ENCODE assay signal across 13 cellular contexts in the genomic region with DNA sequence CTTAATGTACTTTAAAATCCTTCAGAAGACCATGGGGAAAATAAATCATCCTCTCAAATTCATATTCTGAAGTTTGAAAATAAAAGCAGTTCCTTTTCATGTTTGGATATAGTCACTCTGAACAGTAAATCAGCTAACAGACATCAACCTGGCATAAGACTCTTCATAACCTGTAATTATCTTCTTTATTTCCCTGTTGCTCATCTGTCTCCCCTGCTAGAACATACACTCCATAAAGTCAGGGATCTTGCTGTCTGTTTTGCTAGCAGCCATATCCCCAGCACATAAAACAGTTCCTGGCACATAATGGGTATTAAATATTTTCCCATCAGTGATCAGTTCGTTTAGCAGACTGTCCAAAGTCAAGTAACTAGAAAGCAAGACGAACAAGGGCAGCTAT. TPM values are rescaled to one million over a fixed set of nuclear protein-coding genes. Genes with fewer than 3 reads are reported as not detected.
DNase-seq lines count a peak whose midpoint lies in the region; ATAC-seq and TF ChIP-seq lines count a peak whose summit lies in the region.
"Had no signal": no experiment of that assay in that cellular context is flagged by ENCODE, and none has a peak within 500 bp of the region (broad histone marks: within the 10 kb centered on the region; RNA-seq: fewer than 3 reads in every experiment).

No MANE protein-coding gene starts in this region.

- H3K27me3 Mint-ChIP-seq in activated T-helper 17 cell treated with anti-CD3 and anti-CD28 coated beads, Interleukin-2, amount 50 U/mL, for 72 hours = no peaks in the 10 kb centered on the region
- no peaks in the 10 kb centered on the region for H3K27me3 Mint-ChIP-seq in activated CD4-positive, alpha-beta T cell treated with anti-CD3 and anti-CD28 coated beads, Interleukin-2, amount 10 ng/mL, durations not matched to agents 7 days and 5 days

- H3K27ac Mint-ChIP-seq in activated T-helper 17 cell treated with anti-CD3 and anti-CD28 coated beads, Interleukin-2, amount 50 U/mL, for 72 hours = no peak overlapping the region
- no peak overlapping the region for H3K27ac Mint-ChIP-seq in activated CD4-positive, alpha-beta T cell treated with anti-CD3 and anti-CD28 coated beads, Interleukin-2, amount 10 ng/mL, durations not matched to agents 7 days and 5 days

- no peaks in the 10 kb centered on the region for H3K36me3 Mint-ChIP-seq in activated T-helper 17 cell treated with anti-CD3 and anti-CD28 coated beads, Interleukin-2, amount 50 U/mL, for 72 hours (ENCODE audit: low read depth)
- H3K36me3 Mint-ChIP-seq in activated CD4-positive, alpha-beta T cell treated with anti-CD3 and anti-CD28 coated beads, Interleukin-2, amount 10 ng/mL, durations not matched to agents 7 days and 5 days (ENCODE audit: low read depth) = peaks cover 31% of the 10 kb centered on the region

- H3K36me3 ChIP-seq in heart left ventricle (no peaks in the 10 kb centered on the region), WERI-Rb-1 (no peaks in the 10 kb centered on the region), muscle layer of colon (ENCODE audit: insufficient read depth, low read length) (no peaks in the 10 kb centered on the region), upper lobe of left lung (no peaks in the 10 kb centered on the region)

- peak overlapping the region in 3 of 12 donors; percentile 10 to 41 (median 27) for H3K4me3 ChIP-seq in heart left ventricle
- no peak overlapping the region for H3K4me3 ChIP-seq in WERI-Rb-1 (ENCODE audit: low read depth, low read length)
- H3K4me3 ChIP-seq in muscle layer of colon (ENCODE audit: low read depth in 1 of 2, low read length in 2 of 2) = no peak overlapping the region
- H3K4me3 ChIP-seq in upper lobe of left lung = no peak overlapping the region
- H3K4me3 ChIP-seq: SJSA1 had no signal

- TF ChIP-seq CTCF in heart left ventricle (IDR thresholded peaks at IDR 0.05) (no peak), WERI-Rb-1 (IDR thresholded peaks at IDR 0.05; ENCODE audit: low read depth, low read length) (no peak), upper lobe of left lung (IDR thresholded peaks at IDR 0.05) (no peak)

- no peak overlapping the region for H3K9ac ChIP-seq in muscle layer of colon (ENCODE audit: low read length)

- H3K4me1 ChIP-seq in heart left ventricle = peaks cover 22 to 94% (median 72%) of the 10 kb centered on the region in 12 donors
- H3K4me1 ChIP-seq in muscle layer of colon (ENCODE audit: insufficient read depth, low read length) = peaks cover 85% of the 10 kb centered on the region
- H3K4me1 ChIP-seq in upper lobe of left lung = peaks cover 38 to 65% (median 57%) of the 10 kb centered on the region in 4 donors

- 14 to 19% (median 18%) methylated on average over 2 of the region's 2 CpGs for WGBS in heart left ventricle, 4 donors
- 50 to 59% methylated on average over 2 of the region's 2 CpGs for WGBS in upper lobe of left lung, 2 donors

- no peak for TF ChIP-seq EP300 in upper lobe of left lung (IDR thresholded peaks at IDR 0.05)

- H3K4me3 Mint-ChIP-seq in activated T-helper 17 cell treated with anti-CD3 and anti-CD28 coated beads, Interleukin-2, amount 50 U/mL, for 72 hours = no peak overlapping the region
- H3K4me3 Mint-ChIP-seq in activated CD4-positive, alpha-beta T cell treated with anti-CD3 and anti-CD28 coated beads, Interleukin-2, amount 10 ng/mL, durations not matched to agents 7 days and 5 days = no peak overlapping the region

- CTCF ChIA-PET in activated CD4-positive, alpha-beta T cell treated with anti-CD3 and anti-CD28 coated beads, Interleukin-2, amount 10 ng/mL, durations not matched to agents 7 days and 5 days (lab: Charles Lee) = no interaction called here

- intact Hi-C loops in heart left ventricle (cut with DNase I) = loop anchor here in 3 of 10 donors (10.0 kb wide), 1 partner anchor 48 kb away; no protein-coding TSS in a partner anchor
- intact Hi-C loops in Right ventricle myocardium superior (cut with DNase I) = no loop called here
- intact Hi-C loops in posterior vena cava (cut with DNase I) = no loop called here

- DNase-seq in heart left ventricle = no peak
- no peak for DNase-seq in Right ventricle myocardium superior
- DNase-seq in WERI-Rb-1 = no peak
- DNase-seq in upper lobe of left lung = no peak
- no peak for DNase-seq in posterior vena cava (ENCODE audit: low spot score)
- no peak for DNase-seq in activated CD4-positive, alpha-beta T cell treated with anti-CD3 and anti-CD28 coated beads, Interleukin-2, amount 10 ng/mL, durations not matched to agents 7 days and 5 days
- DNase-seq: activated CD4-positive, CD25-positive, alpha-beta regulatory T cell treated with anti-CD3 and anti-CD28 coated beads, Interleukin-2, amount 50 U/mL, for 72 hours; activated T-cell treated with anti-CD3 and anti-CD28 coated beads, Interleukin-2, amount 50 U/mL, for 72 hours; effector memory CD4-positive, alpha-beta T cell; occipital lobe had no signal

- no peaks in the 10 kb centered on the region for H3K9me3 Mint-ChIP-seq in activated T-helper 17 cell treated with anti-CD3 and anti-CD28 coated beads, Interleukin-2, amount 50 U/mL, for 72 hours
- H3K9me3 Mint-ChIP-seq in activated CD4-positive, alpha-beta T cell treated with anti-CD3 and anti-CD28 coated beads, Interleukin-2, amount 10 ng/mL, durations not matched to agents 7 days and 5 days = peaks cover 7% of the 10 kb centered on the region
- H3K9me3 Mint-ChIP-seq: activated T-cell treated with anti-CD3 and anti-CD28 coated beads, Interleukin-2, amount 50 U/mL, for 72 hours had no signal

- ATAC-seq in heart left ventricle (no peak), Right ventricle myocardium superior (ENCODE audit: poor library complexity) (no peak), upper lobe of left lung (ENCODE audit: low FRiP score in 2 of 2) (no peak)
- ATAC-seq in activated T-helper 17 cell treated with anti-CD3 and anti-CD28 coated beads, Interleukin-2, amount 50 U/mL, for 72 hours (replicated peaks) = no peak
- ATAC-seq: activated T-cell treated with anti-CD3 and anti-CD28 coated beads, Interleukin-2, amount 50 U/mL, for 72 hours had no signal

- H3K4me1 Mint-ChIP-seq in activated T-helper 17 cell treated with anti-CD3 and anti-CD28 coated beads, Interleukin-2, amount 50 U/mL, for 72 hours = peaks cover 41% of the 10 kb centered on the region
- peaks cover 70% of the 10 kb centered on the region for H3K4me1 Mint-ChIP-seq in activated CD4-positive, alpha-beta T cell treated with anti-CD3 and anti-CD28 coated beads, Interleukin-2, amount 10 ng/mL, durations not matched to agents 7 days and 5 days

- H3K27me3 ChIP-seq in heart left ventricle = no peaks in the 10 kb centered on the region
- H3K27me3 ChIP-seq in WERI-Rb-1 (ENCODE audit: insufficient read depth, low read depth, severe bottlenecking) = no peaks in the 10 kb centered on the region
- no peaks in the 10 kb centered on the region for H3K27me3 ChIP-seq in muscle layer of colon (ENCODE audit: control insufficient read depth in 1 of 2, insufficient read depth in 2 of 2, low read length in 2 of 2)
- no peaks in the 10 kb centered on the region for H3K27me3 ChIP-seq in upper lobe of left lung
- H3K27me3 ChIP-seq: SJSA1 had no signal

- POLR2A ChIA-PET in activated CD4-positive, alpha-beta T cell treated with anti-CD3 and anti-CD28 coated beads, Interleukin-2, amount 10 ng/mL, durations not matched to agents 7 days and 5 days (lab: Charles Lee) = interaction anchor here (0.6 kb wide), 1 partner anchor 8 kb away, joined by 4 read pairs; no protein-coding TSS in a partner anchor

- TF ChIP-seq POLR2A in heart left ventricle (IDR thresholded peaks at IDR 0.05) (no peak), upper lobe of left lung (IDR thresholded peaks at IDR 0.05) (no peak)

- H3K27ac ChIP-seq in heart left ventricle = peak overlapping the region in 11 of 12 donors; percentile 55 to 91 (median 66)
- H3K27ac ChIP-seq in WERI-Rb-1 = peak overlapping the region; percentile 68
- peak overlapping the region; percentile 35 for H3K27ac ChIP-seq in muscle layer of colon (ENCODE audit: low read depth, low read length)
- H3K27ac ChIP-seq in upper lobe of left lung = peak overlapping the region; percentile 71 to 87 (median 78)
- H3K27ac ChIP-seq: SJSA1 had no signal

- H3K9me3 ChIP-seq in heart left ventricle = no peaks in the 10 kb centered on the region
- no peaks in the 10 kb centered on the region for H3K9me3 ChIP-seq in WERI-Rb-1 (ENCODE audit: severe bottlenecking)
- H3K9me3 ChIP-seq in muscle layer of colon (ENCODE audit: low read length) = no peaks in the 10 kb centered on the region
- no peaks in the 10 kb centered on the region for H3K9me3 ChIP-seq in upper lobe of left lung
- H3K9me3 ChIP-seq: SJSA1 had no signal

RNA-seq across cellular contexts. Expression of a gene that starts 11.2 kb away (rescaled TPM):
- total RNA-seq in heart left ventricle (10 to 100 TPM; 24.0 to 40.4 (median 32.6) TPM), Right ventricle myocardium superior (23.0 TPM), upper lobe of left lung (10 to 100 TPM; 46.5 to 93.6 (median 60.1) TPM), posterior vena cava (10 to 100 TPM; 50.3 to 78.7 TPM)
- 10 to 100 TPM; 24.5 to 25.8 TPM for polyA plus RNA-seq in heart left ventricle
- total RNA-seq in activated T-helper 17 cell treated with anti-CD3 and anti-CD28 coated beads, Interleukin-2, amount 50 U/mL, for 72 hours = 10 to 100 TPM; 34.3 to 42.4 TPM
- total RNA-seq in activated CD4-positive, alpha-beta T cell treated with anti-CD3 and anti-CD28 coated beads, Interleukin-2, amount 10 ng/mL, durations not matched to agents 7 days and 5 days = 10 to 100 TPM; 34.2 to 35.5 TPM
